ENCODE assay signal across 1 cellular context in the genomic region with DNA sequence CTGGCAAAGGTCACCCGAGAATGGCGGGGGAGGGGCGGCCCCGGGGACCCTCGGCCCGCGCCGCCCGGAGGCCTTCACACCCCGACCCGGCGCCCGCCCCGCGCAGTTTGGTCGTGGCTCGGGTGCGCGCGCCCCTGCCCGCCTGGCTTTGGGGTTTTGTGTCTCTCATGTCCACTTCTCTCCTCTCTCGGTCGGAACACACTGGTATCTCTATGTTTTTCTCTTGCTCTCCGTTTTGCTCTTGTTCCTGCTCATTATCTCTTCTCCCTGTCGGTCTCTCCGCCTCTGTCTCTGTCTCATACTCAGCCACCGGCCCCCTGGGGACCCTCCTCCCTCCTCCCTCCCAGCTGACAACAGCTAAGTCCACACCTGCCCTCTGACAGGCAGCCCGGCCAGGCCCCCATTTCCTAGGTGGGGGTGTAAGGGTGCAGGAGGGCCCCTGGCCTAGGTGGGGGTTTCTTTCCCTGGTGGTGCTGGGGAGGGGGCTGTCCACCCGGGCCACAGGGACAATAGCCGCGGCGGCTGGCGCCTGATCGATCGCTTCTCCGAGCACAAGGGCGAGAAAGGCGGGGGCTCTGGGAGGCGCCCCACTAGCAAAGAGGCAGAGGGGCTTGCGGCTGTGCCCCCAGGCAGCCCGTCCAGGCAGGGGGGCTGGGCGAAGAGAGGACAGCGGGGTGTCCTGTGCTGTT.
A peak's percentile ranks its signal among the peaks of the same experiment; 100 is the strongest.
TF ChIP-seq lines count a peak whose summit lies in the region.

No MANE protein-coding gene starts in this region.

TF ChIP-seq in HepG2, 621 proteins besides CTCF, POLR2A, EP300 and RAD21:
- TF ChIP-seq ZNF687 (CRISPR knock-in tag; IDR thresholded peaks at IDR 0.05) (peak; percentile 3; the same call in 1 of the 2 replicates), TBX2 (CRISPR knock-in tag; IDR thresholded peaks at IDR 0.05; ENCODE audit: borderline replicate concordance) (0 out of 2 replicates have a peak, but pooled peaks have one; percentile 25), ZBTB39 (CRISPR knock-in tag; IDR thresholded peaks at IDR 0.05) (no peak), ZNF552 (CRISPR knock-in tag; IDR thresholded peaks at IDR 0.05; ENCODE audit: borderline replicate concordance) (no peak), ZNF264 (CRISPR knock-in tag; IDR thresholded peaks at IDR 0.05) (no peak), ZBTB7A (CRISPR knock-in tag; IDR thresholded peaks at IDR 0.05) (peak; percentile 69; the same call in 1 of the 2 replicates), NONO (IDR thresholded peaks at IDR 0.05) (no peak), NONO (CRISPR knock-in tag; conservative IDR thresholded peaks at IDR 0.05) (0 out of 2 replicates have a peak, but pooled peaks have one; percentile 30), KAT7 (CRISPR knock-in tag; IDR thresholded peaks at IDR 0.05; ENCODE audit: borderline replicate concordance) (no peak), MTA1 (CRISPR knock-in tag; IDR thresholded peaks at IDR 0.05; ENCODE audit: borderline replicate concordance) (peak; percentile 85), SALL1 (CRISPR knock-in tag; IDR thresholded peaks at IDR 0.05) (peak; percentile 30; the same call in 1 of the 2 replicates), HDAC1 (CRISPR knock-in tag; IDR thresholded peaks at IDR 0.05) (0 out of 2 replicates have a peak, but pooled peaks have one; percentile 38), NR2F2 (IDR thresholded peaks at IDR 0.05; ENCODE audit: borderline replicate concordance, low read depth) (no peak), NR2C2 (CRISPR knock-in tag; IDR thresholded peaks at IDR 0.05; ENCODE audit: borderline replicate concordance) (peak; percentile 68; the same call in 1 of the 2 replicates), ZNF281 (CRISPR knock-in tag; IDR thresholded peaks at IDR 0.05; ENCODE audit: borderline replicate concordance) (peak; percentile 71), RARA (CRISPR knock-in tag; IDR thresholded peaks at IDR 0.05) (no peak)
- TF ChIP-seq, protein P1, sequence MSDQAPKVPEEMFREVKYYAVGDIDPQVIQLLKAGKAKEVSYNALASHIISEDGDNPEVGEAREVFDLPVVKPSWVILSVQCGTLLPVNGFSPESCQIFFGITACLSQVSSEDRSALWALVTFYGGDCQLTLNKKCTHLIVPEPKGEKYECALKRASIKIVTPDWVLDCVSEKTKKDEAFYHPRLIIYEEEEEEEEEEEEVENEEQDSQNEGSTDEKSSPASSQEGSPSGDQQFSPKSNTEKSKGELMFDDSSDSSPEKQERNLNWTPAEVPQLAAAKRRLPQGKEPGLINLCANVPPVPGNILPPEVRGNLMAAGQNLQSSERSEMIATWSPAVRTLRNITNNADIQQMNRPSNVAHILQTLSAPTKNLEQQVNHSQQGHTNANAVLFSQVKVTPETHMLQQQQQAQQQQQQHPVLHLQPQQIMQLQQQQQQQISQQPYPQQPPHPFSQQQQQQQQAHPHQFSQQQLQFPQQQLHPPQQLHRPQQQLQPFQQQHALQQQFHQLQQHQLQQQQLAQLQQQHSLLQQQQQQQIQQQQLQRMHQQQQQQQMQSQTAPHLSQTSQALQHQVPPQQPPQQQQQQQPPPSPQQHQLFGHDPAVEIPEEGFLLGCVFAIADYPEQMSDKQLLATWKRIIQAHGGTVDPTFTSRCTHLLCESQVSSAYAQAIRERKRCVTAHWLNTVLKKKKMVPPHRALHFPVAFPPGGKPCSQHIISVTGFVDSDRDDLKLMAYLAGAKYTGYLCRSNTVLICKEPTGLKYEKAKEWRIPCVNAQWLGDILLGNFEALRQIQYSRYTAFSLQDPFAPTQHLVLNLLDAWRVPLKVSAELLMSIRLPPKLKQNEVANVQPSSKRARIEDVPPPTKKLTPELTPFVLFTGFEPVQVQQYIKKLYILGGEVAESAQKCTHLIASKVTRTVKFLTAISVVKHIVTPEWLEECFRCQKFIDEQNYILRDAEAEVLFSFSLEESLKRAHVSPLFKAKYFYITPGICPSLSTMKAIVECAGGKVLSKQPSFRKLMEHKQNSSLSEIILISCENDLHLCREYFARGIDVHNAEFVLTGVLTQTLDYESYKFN (CRISPR knock-in tag; conservative IDR thresholded peaks at IDR 0.05): 0 out of 2 replicates have a peak, but pooled peaks have one; percentile 81
